9 cellular contexts compared by ENCODE assay signal in the genomic region with DNA sequence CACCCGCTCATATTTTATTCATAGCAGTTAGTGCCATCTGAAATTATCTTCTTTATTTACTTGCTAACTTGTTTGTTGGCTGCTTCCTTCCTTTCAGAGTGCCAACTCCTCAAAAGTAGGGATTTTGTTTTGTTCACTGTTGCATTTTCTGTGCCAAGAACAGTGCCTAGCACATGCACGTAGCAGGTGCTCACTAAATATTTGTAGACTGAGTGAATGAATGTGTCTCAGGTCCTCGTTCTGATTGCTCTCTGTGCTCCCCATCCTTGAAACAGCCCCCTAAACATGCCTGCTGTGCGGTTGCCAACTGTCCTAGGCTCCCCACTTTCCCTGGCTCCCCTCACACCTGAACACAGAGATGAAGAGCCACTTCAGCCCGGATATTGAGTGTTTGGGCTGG. TPM values are rescaled to one million over a fixed set of nuclear protein-coding genes. Genes with fewer than 3 reads are reported as not detected.
DNase-seq lines count a peak whose midpoint lies in the region; TF ChIP-seq lines count a peak whose summit lies in the region.
"Had no signal": no experiment of that assay in that cellular context is flagged by ENCODE, and none has a peak within 500 bp of the region (broad histone marks: within the 10 kb centered on the region; RNA-seq: fewer than 3 reads in every experiment).

No MANE protein-coding gene starts in this region.

- H3K4me1 ChIP-seq in breast epithelium (peaks cover 9 to 18% of the 10 kb centered on the region in 2 donors), uterus (peaks cover 0 to 4% of the 10 kb centered on the region in 2 donors)

- no peak for TF ChIP-seq CTCF in breast epithelium (IDR thresholded peaks at IDR 0.05)
- no peak for TF ChIP-seq CTCF in mesothelial cell of epicardium (IDR thresholded peaks at IDR 0.05; ENCODE audit: unreplicated experiment)
- TF ChIP-seq CTCF in uterus (IDR thresholded peaks at IDR 0.05) = no peak

- peak overlapping the region; percentile 85 for H3K4me3 Mint-ChIP-seq in activated naive CD4-positive, alpha-beta T cell treated with anti-CD3 and anti-CD28 coated beads, Interleukin-2, amount 10 ng/mL, durations not matched to agents 7 days and 5 days
- peak overlapping the region; percentile 84 for H3K4me3 Mint-ChIP-seq in mesothelial cell of epicardium

- H3K9me3 Mint-ChIP-seq in activated naive CD4-positive, alpha-beta T cell treated with anti-CD3 and anti-CD28 coated beads, Interleukin-2, amount 10 ng/mL, durations not matched to agents 7 days and 5 days = no peaks in the 10 kb centered on the region
- no peaks in the 10 kb centered on the region for H3K9me3 Mint-ChIP-seq in mesothelial cell of epicardium

- no peak for DNase-seq in activated naive CD4-positive, alpha-beta T cell treated with anti-CD3 and anti-CD28 coated beads, Interleukin-2, amount 10 ng/mL, durations not matched to agents 7 days and 5 days
- no peak for DNase-seq in activated naive CD4-positive, alpha-beta T cell (lab: John Stamatoyannopoulos, UW)
- DNase-seq in breast epithelium (ENCODE audit: low spot score in 2 of 2) = no peak
- DNase-seq in mesothelial cell of epicardium (ENCODE audit: low spot score in 2 of 2, unreplicated experiment in 2 of 2) = no peak
- no peak for DNase-seq in uterus
- DNase-seq in activated CD4-positive, alpha-beta T cell treated with anti-CD3 and anti-CD28 coated beads, Interleukin-2, amount 50 U/mL, for 48 hours = no peak
- DNase-seq in NCI-H2107 treated with DMSO at 0.1 percent for 48 hours (lab: John Stamatoyannopoulos, UW; ENCODE audit: unreplicated experiment) = no peak
- no peak for DNase-seq in T1000 (lab: John Stamatoyannopoulos, UW)
- DNase-seq: stimulated activated CD4-positive, alpha-beta T cell treated with anti-CD3 and anti-CD28 coated beads, Interleukin-4, amount 100 ng/mL, for 4 hours had no signal

- peak overlapping the region; percentile 87 to 91 for H3K27ac ChIP-seq in breast epithelium
- H3K27ac ChIP-seq in uterus = peak overlapping the region; percentile 65 to 80

- H3K27me3 ChIP-seq in breast epithelium (no peaks in the 10 kb centered on the region), uterus (no peaks in the 10 kb centered on the region)

- H3K4me1 Mint-ChIP-seq in activated naive CD4-positive, alpha-beta T cell treated with anti-CD3 and anti-CD28 coated beads, Interleukin-2, amount 10 ng/mL, durations not matched to agents 7 days and 5 days = peaks cover 33% of the 10 kb centered on the region
- peaks cover 25% of the 10 kb centered on the region for H3K4me1 Mint-ChIP-seq in mesothelial cell of epicardium

- peaks cover 26% of the 10 kb centered on the region for H3K27me3 Mint-ChIP-seq in activated naive CD4-positive, alpha-beta T cell treated with anti-CD3 and anti-CD28 coated beads, Interleukin-2, amount 10 ng/mL, durations not matched to agents 7 days and 5 days
- H3K27me3 Mint-ChIP-seq in mesothelial cell of epicardium (ENCODE audit: low read depth) = no peaks in the 10 kb centered on the region

- H3K4me3 ChIP-seq in breast epithelium (peak overlapping the region in 2 of 3 donors; percentile 92 to 96), uterus (no peak overlapping the region)

- peaks cover 13% of the 10 kb centered on the region for H3K36me3 Mint-ChIP-seq in activated naive CD4-positive, alpha-beta T cell treated with anti-CD3 and anti-CD28 coated beads, Interleukin-2, amount 10 ng/mL, durations not matched to agents 7 days and 5 days
- peaks cover 18% of the 10 kb centered on the region for H3K36me3 Mint-ChIP-seq in mesothelial cell of epicardium

- no peaks in the 10 kb centered on the region for H3K36me3 ChIP-seq in breast epithelium
- H3K36me3 ChIP-seq in uterus = no peaks in the 10 kb centered on the region

- CTCF ChIA-PET in activated naive CD4-positive, alpha-beta T cell treated with anti-CD3 and anti-CD28 coated beads, Interleukin-2, amount 10 ng/mL, durations not matched to agents 7 days and 5 days (lab: Charles Lee) = interaction anchor here (1.2 to 4.6 kb wide), 2 partner anchors 15 to 63 kb away, joined by 3 to 19 read pairs; no protein-coding TSS in a partner anchor

- intact Hi-C loops in breast epithelium (cut with DNase I; ENCODE audit: low total_unique reads) = no loop called here
- intact Hi-C loops in uterus (cut with DNase I; ENCODE audit: low total_unique reads) = no loop called here

- TF ChIP-seq POLR2A in breast epithelium (IDR thresholded peaks at IDR 0.05) (no peak), uterus (IDR thresholded peaks at IDR 0.05) (no peak)

- H3K9me3 ChIP-seq in breast epithelium (no peaks in the 10 kb centered on the region), uterus (no peaks in the 10 kb centered on the region)

- H3K27ac Mint-ChIP-seq in activated naive CD4-positive, alpha-beta T cell treated with anti-CD3 and anti-CD28 coated beads, Interleukin-2, amount 10 ng/mL, durations not matched to agents 7 days and 5 days = no peak overlapping the region
- peak overlapping the region; percentile 92 for H3K27ac Mint-ChIP-seq in mesothelial cell of epicardium

RNA-seq across cellular contexts. Expression of a gene that starts 1.5 kb away (rescaled TPM):
- total RNA-seq in breast epithelium (10 to 100 TPM; 48.8 to 79.0 (median 72.0) TPM), mesothelial cell of epicardium (108 to 111 TPM (median 111 TPM) in 3 replicates), uterus (10 to 100 TPM; 14.1 to 70.0 (median 36.3) TPM)

RNA-seq across cellular contexts. Expression of a gene that starts 19.3 kb away (rescaled TPM):
- 1 to 10 TPM in 1 of 3 donors, under 1 TPM in 1, not detected in 1; 0.48 to 1.3 TPM for total RNA-seq in breast epithelium
- 2.8 to 3.5 TPM (median 2.8 TPM) in 3 replicates for total RNA-seq in mesothelial cell of epicardium
- total RNA-seq in uterus = 1 to 10 TPM in 1 of 4 donors, under 1 TPM in 1, not detected in 2; 0.30 to 1.2 TPM

RNA-seq across cellular contexts. Expression of a gene that starts 23.7 kb away (rescaled TPM):
- total RNA-seq in breast epithelium (100 to 1,000 TPM in 2 of 3 donors, 10 to 100 TPM in 1; 59.0 to 166 (median 102) TPM), mesothelial cell of epicardium (106 to 113 TPM (median 110 TPM) in 3 replicates), uterus (10 to 100 TPM; 10.2 to 66.9 (median 40.6) TPM)

RNA-seq across cellular contexts. Expression of a gene that starts 34.9 kb away (rescaled TPM):
- total RNA-seq in breast epithelium (10 to 100 TPM; 36.1 to 66.9 (median 43.4) TPM), mesothelial cell of epicardium (111 to 116 TPM (median 115 TPM) in 3 replicates), uterus (10 to 100 TPM in 3 of 4 donors, 1 to 10 TPM in 1; 4.6 to 68.2 (median 33.9) TPM)

Comparison
In these comparisons a context has a peak if more than half of its experiments do, and no peak if none do; other contexts are left out.
1. H3K4me3 ChIP-seq: peak in breast epithelium (2 of 3); none in uterus (0 of 2).